Comparison of ENCODE assay signal across 7 cellular contexts in the genomic region with DNA sequence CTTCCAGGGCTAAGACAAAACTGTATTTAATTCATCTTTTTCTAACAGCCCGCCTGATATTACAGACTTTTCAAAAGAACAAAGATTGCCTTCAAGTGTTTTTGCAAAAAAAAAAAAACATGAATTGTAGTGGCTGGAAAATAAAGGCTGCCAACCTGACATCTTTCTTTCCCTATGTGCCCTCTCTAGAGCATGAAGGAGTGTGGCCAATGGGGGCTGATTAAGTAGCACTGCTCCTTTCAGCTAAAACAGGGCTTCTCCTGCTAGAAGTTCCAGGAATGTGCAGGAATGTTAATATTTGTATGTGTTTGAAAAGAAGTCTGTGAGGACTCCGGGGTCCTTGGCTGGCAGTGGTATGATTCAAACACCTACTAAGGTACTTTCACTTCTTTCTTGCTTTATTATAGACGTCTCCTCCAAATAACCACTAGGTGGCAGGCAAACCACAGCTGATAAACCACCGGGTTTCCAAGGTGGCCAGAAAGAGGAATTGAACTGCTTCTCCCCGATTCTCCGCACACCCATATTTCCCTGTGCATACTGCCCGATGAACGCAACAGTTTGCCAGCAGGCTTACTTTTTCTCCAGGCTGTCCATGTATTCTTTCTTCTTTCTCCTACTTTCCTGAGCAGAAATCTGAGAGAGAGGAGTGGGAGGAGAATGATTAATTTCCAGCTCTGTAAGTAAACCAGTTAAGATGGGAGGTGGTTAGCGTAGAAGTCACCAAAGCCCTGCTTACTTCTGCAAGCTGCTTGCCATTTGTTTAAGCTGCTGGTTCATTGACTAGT. TPM values are rescaled to one million over a fixed set of nuclear protein-coding genes. Genes with fewer than 3 reads are reported as not detected.
A peak's percentile ranks its signal among the peaks of the same experiment; 100 is the strongest.
DNase-seq lines count a peak whose midpoint lies in the region; ATAC-seq and TF ChIP-seq lines count a peak whose summit lies in the region.

No MANE protein-coding gene starts in this region.

- ATAC-seq in HG02678 (IDR thresholded peaks at IDR 0.05; ENCODE audit: unreplicated experiment) (peak; percentile 66), SK-N-SH treated with all-trans-retinoic acid at 6 μM for 48 hours (peak; percentile 79), right cardiac atrium (peak; percentile 15 to 50)

- H3K27ac ChIP-seq in adrenal gland: peak overlapping the region in 4 of 5 donors; percentile 11 to 57 (median 41)
- no peak overlapping the region for H3K27ac ChIP-seq in right cardiac atrium (ENCODE audit: low read length)
- H3K27ac ChIP-seq in sigmoid colon: peak overlapping the region in 2 of 4 donors; percentile 21 to 42

- H3K4me3 ChIP-seq in adrenal gland (no peak overlapping the region), right cardiac atrium (ENCODE audit: low read length) (no peak overlapping the region), sigmoid colon (no peak overlapping the region)

- H3K27me3 ChIP-seq in adrenal gland (no peaks in the 10 kb centered on the region), right cardiac atrium (ENCODE audit: control insufficient read depth, insufficient read depth) (no peaks in the 10 kb centered on the region), sigmoid colon (no peaks in the 10 kb centered on the region)

- DNase-seq in GM13976 (ENCODE audit: low spot score): peak; percentile 77
- DNase-seq in NCI-H128 (lab: John Stamatoyannopoulos, UW; ENCODE audit: unreplicated experiment): peak; percentile 40
- DNase-seq in adrenal gland: peak; percentile 70 to 84 (median 71)
- peak in 2 of 3 donors; percentile 38 to 54 for DNase-seq in right cardiac atrium
- DNase-seq in sigmoid colon: peak; percentile 79

- in situ Hi-C loops in GM13976 (cut with MboI; ENCODE audit: low sequenced_read_pairs, unreplicated experiment): no loop called here

- peak; percentile 69 for TF ChIP-seq CTCF in GM13976 (IDR thresholded peaks at IDR 0.05; ENCODE audit: borderline replicate concordance, control extremely low read depth, extremely low read depth, insufficient read depth, missing control alignments)
- peak; percentile 78 to 96 (median 91) for TF ChIP-seq CTCF in adrenal gland (IDR thresholded peaks at IDR 0.05)
- peak; percentile 62 to 89 (median 80) for TF ChIP-seq CTCF in sigmoid colon (IDR thresholded peaks at IDR 0.05)

- H3K4me1 ChIP-seq in adrenal gland (replicated peaks in 1 of 2) (peaks cover 3 to 16% of the 10 kb centered on the region in 2 donors), right cardiac atrium (ENCODE audit: control insufficient read depth, insufficient read depth, low read length) (peaks cover 3% of the 10 kb centered on the region), sigmoid colon (peaks cover 0 to 45% (median 39%) of the 10 kb centered on the region in 4 donors)

- WGBS in adrenal gland, 4 donors: 22 to 27% (median 26%) methylated on average over 9 of the region's 9 CpGs
- 25% methylated on average over 9 of the region's 9 CpGs for WGBS in right cardiac atrium
- 24 to 26% methylated on average over 9 of the region's 9 CpGs for WGBS in sigmoid colon, 2 donors

- no peaks in the 10 kb centered on the region for H3K9me3 ChIP-seq in adrenal gland (replicated peaks in 1 of 3)
- H3K9me3 ChIP-seq in right cardiac atrium (ENCODE audit: control insufficient read depth, low read length): no peaks in the 10 kb centered on the region
- no peaks in the 10 kb centered on the region for H3K9me3 ChIP-seq in sigmoid colon

- intact Hi-C loops in adrenal gland (cut with DNase I) (loop anchor here (2.0 to 5.0 kb wide), 2 partner anchors 104 to 105 kb away; no protein-coding TSS in a partner anchor), right cardiac atrium (cut with DNase I) (loop anchor here (1.0 to 5.0 kb wide), 3 partner anchors 105 to 246 kb away; no protein-coding TSS in a partner anchor), sigmoid colon (cut with DNase I) (loop anchor here (1.0 kb wide), 1 partner anchor 106 kb away; no protein-coding TSS in a partner anchor)

- TF ChIP-seq POLR2A in adrenal gland (IDR thresholded peaks at IDR 0.05): no peak
- TF ChIP-seq POLR2A in sigmoid colon (IDR thresholded peaks at IDR 0.05): no peak

- TF ChIP-seq EP300 in sigmoid colon (IDR thresholded peaks at IDR 0.05): no peak

- H3K36me3 ChIP-seq in adrenal gland (replicated peaks in 1 of 2): peaks cover 0 to 86% of the 10 kb centered on the region in 2 donors
- peaks cover 24 to 92% (median 45%) of the 10 kb centered on the region in 4 donors for H3K36me3 ChIP-seq in sigmoid colon

TF ChIP-seq in SK-N-SH treated with all-trans-retinoic acid at 6 μM for 48 hours, 23 proteins besides CTCF, POLR2A, EP300 and RAD21:
- TF ChIP-seq ZFP3 (CRISPR knock-in tag; IDR thresholded peaks at IDR 0.05) (no peak), BACH2 (CRISPR knock-in tag; IDR thresholded peaks at IDR 0.05; ENCODE audit: borderline replicate concordance) (no peak)
TF ChIP-seq in SK-N-SH treated with all-trans-retinoic acid at 6 μM for 48 hours: peak in this region for 0.

RNA-seq across cellular contexts. Expression of a gene that starts 56.8 kb away (rescaled TPM):
- 1 to 10 TPM in 5 of 8 donors, under 1 TPM in 3; 0.12 to 4.6 (median 1.2) TPM for total RNA-seq in adrenal gland
- under 1 TPM; 0.48 to 0.71 (median 0.71) TPM for polyA plus RNA-seq in adrenal gland
- total RNA-seq in right cardiac atrium: 10 to 100 TPM in 2 of 4 donors, 1 to 10 TPM in 2; 7.6 to 14.9 (median 9.0) TPM
- polyA plus RNA-seq in right cardiac atrium: 2.1 TPM
- 1 to 10 TPM in 3 of 4 donors, under 1 TPM in 1; 0.66 to 7.6 (median 1.8) TPM for total RNA-seq in sigmoid colon
- under 1 TPM in 2 of 3 donors, not detected in 1; 0.17 to 0.60 TPM for polyA plus RNA-seq in sigmoid colon
